In the genomic region with DNA sequence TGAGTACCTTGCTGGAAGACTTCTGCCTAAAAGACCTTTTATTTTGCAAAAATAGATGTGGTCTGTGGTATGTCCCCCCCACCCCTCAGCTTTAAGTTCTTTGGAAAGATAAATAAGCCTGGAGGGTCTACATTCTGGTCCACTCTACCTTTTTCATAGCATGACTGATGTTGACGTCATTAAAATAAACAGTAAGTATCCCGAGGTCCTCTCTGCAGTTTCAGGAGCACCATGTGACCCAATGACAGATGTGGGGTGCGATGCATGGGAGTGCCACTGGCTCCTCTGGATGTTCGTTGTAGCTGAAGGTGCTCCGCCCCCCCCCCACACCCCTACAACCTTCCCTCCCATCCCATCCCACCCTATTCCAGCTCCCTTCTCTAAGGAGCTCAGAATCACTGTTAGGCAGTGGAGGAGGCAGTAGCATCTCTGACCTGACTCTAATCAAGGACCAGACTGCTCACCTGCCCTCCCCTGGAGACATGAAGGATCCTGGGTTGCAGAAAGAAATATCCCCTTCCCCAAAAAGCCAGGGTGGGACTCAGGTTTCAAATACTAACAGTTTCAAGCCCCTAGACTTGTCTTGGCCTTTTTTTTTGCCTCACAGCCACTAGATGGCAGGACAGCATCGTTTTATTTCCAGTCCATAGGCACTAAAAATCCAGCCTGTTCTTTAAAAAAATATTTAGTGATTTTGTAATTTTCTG, we compare ENCODE assay signal across 1 cellular context.
TF ChIP-seq lines count a peak whose summit lies in the region.

No MANE protein-coding gene starts in this region.

TF ChIP-seq in HCT116, 20 proteins besides CTCF, POLR2A, EP300 and RAD21 (continued from another document):
- TF ChIP-seq, protein P1, sequence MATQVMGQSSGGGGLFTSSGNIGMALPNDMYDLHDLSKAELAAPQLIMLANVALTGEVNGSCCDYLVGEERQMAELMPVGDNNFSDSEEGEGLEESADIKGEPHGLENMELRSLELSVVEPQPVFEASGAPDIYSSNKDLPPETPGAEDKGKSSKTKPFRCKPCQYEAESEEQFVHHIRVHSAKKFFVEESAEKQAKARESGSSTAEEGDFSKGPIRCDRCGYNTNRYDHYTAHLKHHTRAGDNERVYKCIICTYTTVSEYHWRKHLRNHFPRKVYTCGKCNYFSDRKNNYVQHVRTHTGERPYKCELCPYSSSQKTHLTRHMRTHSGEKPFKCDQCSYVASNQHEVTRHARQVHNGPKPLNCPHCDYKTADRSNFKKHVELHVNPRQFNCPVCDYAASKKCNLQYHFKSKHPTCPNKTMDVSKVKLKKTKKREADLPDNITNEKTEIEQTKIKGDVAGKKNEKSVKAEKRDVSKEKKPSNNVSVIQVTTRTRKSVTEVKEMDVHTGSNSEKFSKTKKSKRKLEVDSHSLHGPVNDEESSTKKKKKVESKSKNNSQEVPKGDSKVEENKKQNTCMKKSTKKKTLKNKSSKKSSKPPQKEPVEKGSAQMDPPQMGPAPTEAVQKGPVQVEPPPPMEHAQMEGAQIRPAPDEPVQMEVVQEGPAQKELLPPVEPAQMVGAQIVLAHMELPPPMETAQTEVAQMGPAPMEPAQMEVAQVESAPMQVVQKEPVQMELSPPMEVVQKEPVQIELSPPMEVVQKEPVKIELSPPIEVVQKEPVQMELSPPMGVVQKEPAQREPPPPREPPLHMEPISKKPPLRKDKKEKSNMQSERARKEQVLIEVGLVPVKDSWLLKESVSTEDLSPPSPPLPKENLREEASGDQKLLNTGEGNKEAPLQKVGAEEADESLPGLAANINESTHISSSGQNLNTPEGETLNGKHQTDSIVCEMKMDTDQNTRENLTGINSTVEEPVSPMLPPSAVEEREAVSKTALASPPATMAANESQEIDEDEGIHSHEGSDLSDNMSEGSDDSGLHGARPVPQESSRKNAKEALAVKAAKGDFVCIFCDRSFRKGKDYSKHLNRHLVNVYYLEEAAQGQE (IDR thresholded peaks at IDR 0.05; ENCODE audit: low read depth), result no peak
- no peak for TF ChIP-seq EGR1 (IDR thresholded peaks at IDR 0.05; ENCODE audit: low read depth)
- no peak for TF ChIP-seq ELF1 (IDR thresholded peaks at IDR 0.05; ENCODE audit: borderline replicate concordance, low read depth)
- TF ChIP-seq EZH2phosphoT487 (IDR thresholded peaks at IDR 0.05; ENCODE audit: borderline replicate concordance), result no peak
- no peak for TF ChIP-seq SIN3A (IDR thresholded peaks at IDR 0.05; ENCODE audit: low read depth)
- no peak for TF ChIP-seq EZH2 (IDR thresholded peaks at IDR 0.05)
- TF ChIP-seq MAX (IDR thresholded peaks at IDR 0.05), result no peak
- TF ChIP-seq ZNF274 (IDR thresholded peaks at IDR 0.05; ENCODE audit: low read depth, low read length), result no peak
- TF ChIP-seq POLR2AphosphoS5 (IDR thresholded peaks at IDR 0.05; ENCODE audit: low read depth, low read length), result no peak
- no peak for TF ChIP-seq FOSL1 (IDR thresholded peaks at IDR 0.05; ENCODE audit: low read depth)
- TF ChIP-seq, protein P2, sequence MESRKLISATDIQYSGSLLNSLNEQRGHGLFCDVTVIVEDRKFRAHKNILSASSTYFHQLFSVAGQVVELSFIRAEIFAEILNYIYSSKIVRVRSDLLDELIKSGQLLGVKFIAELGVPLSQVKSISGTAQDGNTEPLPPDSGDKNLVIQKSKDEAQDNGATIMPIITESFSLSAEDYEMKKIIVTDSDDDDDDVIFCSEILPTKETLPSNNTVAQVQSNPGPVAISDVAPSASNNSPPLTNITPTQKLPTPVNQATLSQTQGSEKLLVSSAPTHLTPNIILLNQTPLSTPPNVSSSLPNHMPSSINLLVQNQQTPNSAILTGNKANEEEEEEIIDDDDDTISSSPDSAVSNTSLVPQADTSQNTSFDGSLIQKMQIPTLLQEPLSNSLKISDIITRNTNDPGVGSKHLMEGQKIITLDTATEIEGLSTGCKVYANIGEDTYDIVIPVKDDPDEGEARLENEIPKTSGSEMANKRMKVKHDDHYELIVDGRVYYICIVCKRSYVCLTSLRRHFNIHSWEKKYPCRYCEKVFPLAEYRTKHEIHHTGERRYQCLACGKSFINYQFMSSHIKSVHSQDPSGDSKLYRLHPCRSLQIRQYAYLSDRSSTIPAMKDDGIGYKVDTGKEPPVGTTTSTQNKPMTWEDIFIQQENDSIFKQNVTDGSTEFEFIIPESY (IDR thresholded peaks at IDR 0.05; ENCODE audit: extremely low read depth, insufficient replicate concordance, low read length), result no peak
